8 cellular contexts compared by ENCODE assay signal in genomic region chr19:29666634-29667389, GRCh38. TPM values are rescaled to one million over a fixed set of nuclear protein-coding genes. Genes with fewer than 3 reads are reported as not detected.
DNase-seq lines count a peak whose midpoint lies in the region; ATAC-seq and TF ChIP-seq lines count a peak whose summit lies in the region.

No MANE protein-coding gene starts in this region.

- no peak for TF ChIP-seq CTCF in omental fat pad (IDR thresholded peaks at IDR 0.05)

- H3K27me3 Mint-ChIP-seq in activated CD4-positive, alpha-beta T cell treated with anti-CD3 and anti-CD28 coated beads, Interleukin-2, amount 10 ng/mL, durations not matched to agents 24 days and 14 days = no peaks in the 10 kb centered on the region
- no peaks in the 10 kb centered on the region for H3K27me3 Mint-ChIP-seq in activated T-cell treated with anti-CD3 and anti-CD28 coated beads, Interleukin-2, amount 50 U/mL, for 72 hours (ENCODE audit: low read depth)

- peaks cover 68% of the 10 kb centered on the region for H3K4me1 Mint-ChIP-seq in activated CD4-positive, alpha-beta T cell treated with anti-CD3 and anti-CD28 coated beads, Interleukin-2, amount 10 ng/mL, durations not matched to agents 24 days and 14 days
- peaks cover 79% of the 10 kb centered on the region for H3K4me1 Mint-ChIP-seq in activated T-cell treated with anti-CD3 and anti-CD28 coated beads, Interleukin-2, amount 50 U/mL, for 72 hours (ENCODE audit: low read depth)

- DNase-seq in activated CD4-positive, alpha-beta T cell treated with anti-CD3 and anti-CD28 coated beads, Interleukin-2, amount 10 ng/mL, durations not matched to agents 24 days and 14 days = peak; percentile 78
- no peak for DNase-seq in activated CD4-positive, alpha-beta T cell treated with anti-CD3 and anti-CD28 coated beads, Interleukin-2, amount 50 U/mL, for 4 hours
- DNase-seq in activated T-cell treated with anti-CD3 and anti-CD28 coated beads, Interleukin-2, amount 50 U/mL, for 72 hours = no peak
- peak; percentile 59 for DNase-seq in glomerular visceral epithelial cell (ENCODE audit: extremely low spot score)
- peak; percentile 49 for DNase-seq in omental fat pad (ENCODE audit: low spot score)
- no peak for DNase-seq in cortex of kidney (lab: John Stamatoyannopoulos, UW)
- no peak for DNase-seq in foreskin melanocyte

- ATAC-seq in activated T-cell treated with anti-CD3 and anti-CD28 coated beads, Interleukin-2, amount 50 U/mL, for 72 hours (replicated peaks in 1 of 2) = no peak
- ATAC-seq in omental fat pad (ENCODE audit: low FRiP score) (peak; percentile 57), GM21528 (IDR thresholded peaks at IDR 0.05; ENCODE audit: low FRiP score, unreplicated experiment) (no peak)

- peak overlapping the region; percentile 95 for H3K4me3 Mint-ChIP-seq in activated CD4-positive, alpha-beta T cell treated with anti-CD3 and anti-CD28 coated beads, Interleukin-2, amount 10 ng/mL, durations not matched to agents 24 days and 14 days
- H3K4me3 Mint-ChIP-seq in activated T-cell treated with anti-CD3 and anti-CD28 coated beads, Interleukin-2, amount 50 U/mL, for 72 hours = peak overlapping the region; percentile 85 to 93

- intact Hi-C loops in activated CD4-positive, alpha-beta T cell treated with anti-CD3 and anti-CD28 coated beads, Interleukin-2, amount 10 ng/mL, durations not matched to agents 24 days and 14 days (cut with micrococcal nuclease) = loop anchor here (1.0 to 2.0 kb wide), 2 partner anchors 24 to 48 kb away; partner anchors contain the start of gene C19orf12

- H3K9me3 Mint-ChIP-seq in activated CD4-positive, alpha-beta T cell treated with anti-CD3 and anti-CD28 coated beads, Interleukin-2, amount 10 ng/mL, durations not matched to agents 24 days and 14 days = no peaks in the 10 kb centered on the region
- H3K9me3 Mint-ChIP-seq in activated T-cell treated with anti-CD3 and anti-CD28 coated beads, Interleukin-2, amount 50 U/mL, for 72 hours = peaks cover 0 to 2% of the 10 kb centered on the region in 2 donors

- H3K27ac Mint-ChIP-seq in activated CD4-positive, alpha-beta T cell treated with anti-CD3 and anti-CD28 coated beads, Interleukin-2, amount 10 ng/mL, durations not matched to agents 24 days and 14 days = peak overlapping the region; percentile 94
- peak overlapping the region; percentile 78 for H3K27ac Mint-ChIP-seq in activated T-cell treated with anti-CD3 and anti-CD28 coated beads, Interleukin-2, amount 50 U/mL, for 72 hours

- H3K36me3 Mint-ChIP-seq in activated CD4-positive, alpha-beta T cell treated with anti-CD3 and anti-CD28 coated beads, Interleukin-2, amount 10 ng/mL, durations not matched to agents 24 days and 14 days (ENCODE audit: low read depth) = peaks cover 29% of the 10 kb centered on the region
- peaks cover 10 to 21% of the 10 kb centered on the region in 2 donors for H3K36me3 Mint-ChIP-seq in activated T-cell treated with anti-CD3 and anti-CD28 coated beads, Interleukin-2, amount 50 U/mL, for 72 hours (ENCODE audit: insufficient read depth in 2 of 2)

RNA-seq across cellular contexts. Expression of gene PLEKHF1, which starts 1.6 kb away (rescaled TPM):
- 24.0 and 26.7 TPM in 2 replicates for total RNA-seq in activated CD4-positive, alpha-beta T cell treated with anti-CD3 and anti-CD28 coated beads, Interleukin-2, amount 10 ng/mL, durations not matched to agents 24 days and 14 days
- total RNA-seq in activated T-cell treated with anti-CD3 and anti-CD28 coated beads, Interleukin-2, amount 50 U/mL, for 72 hours = 10 to 100 TPM; 21.3 to 21.5 TPM
- 10 to 100 TPM; 10.7 to 55.5 (median 21.5) TPM for total RNA-seq in omental fat pad

RNA-seq across cellular contexts. Expression of gene C19orf12, which starts 48.2 kb away (rescaled TPM):
- total RNA-seq in activated CD4-positive, alpha-beta T cell treated with anti-CD3 and anti-CD28 coated beads, Interleukin-2, amount 10 ng/mL, durations not matched to agents 24 days and 14 days = 41.4 and 41.6 TPM in 2 replicates
- total RNA-seq in activated T-cell treated with anti-CD3 and anti-CD28 coated beads, Interleukin-2, amount 50 U/mL, for 72 hours = 10 to 100 TPM; 32.1 to 35.6 TPM
- total RNA-seq in omental fat pad = 100 to 1,000 TPM; 105 to 260 (median 142) TPM

Comparison
In these comparisons a context has a peak if more than half of its experiments do, and no peak if none do; other contexts are left out.
1. DNase-seq: peak in activated CD4-positive, alpha-beta T cell treated with anti-CD3 and anti-CD28 coated beads, Interleukin-2, amount 10 ng/mL, durations not matched to agents 24 days and 14 days (single experiment), glomerular visceral epithelial cell (single experiment) and omental fat pad (single experiment); none in activated CD4-positive, alpha-beta T cell treated with anti-CD3 and anti-CD28 coated beads, Interleukin-2, amount 50 U/mL, for 4 hours (0 of 2), activated T-cell treated with anti-CD3 and anti-CD28 coated beads, Interleukin-2, amount 50 U/mL, for 72 hours (0 of 2), cortex of kidney (single experiment) and foreskin melanocyte (single experiment).